19 cellular contexts compared by ENCODE assay signal in genomic region chr16:15843635-15844279, GRCh38. TPM values are rescaled to one million over a fixed set of nuclear protein-coding genes. Genes with fewer than 3 reads are reported as not detected.
DNase-seq lines count a peak whose midpoint lies in the region; ATAC-seq and TF ChIP-seq lines count a peak whose summit lies in the region.
"Had no signal": no experiment of that assay in that cellular context is flagged by ENCODE, and none has a peak within 500 bp of the region (broad histone marks: within the 10 kb centered on the region; RNA-seq: fewer than 3 reads in every experiment).

No MANE protein-coding gene starts in this region.

- H3K79me2 ChIP-seq in OCI-LY7 (ENCODE audit: insufficient read depth, low read depth, low read length) = no peaks in the 10 kb centered on the region

- H3K4me3 ChIP-seq in fibroblast of mammary gland (ENCODE audit: control insufficient read depth, low read depth, low read length) (no peak overlapping the region), stomach smooth muscle (ENCODE audit: low read length in 2 of 2) (peak overlapping the region in 1 of 2 donors; percentile 57), OCI-LY7 (ENCODE audit: low read depth, low read length, poor library complexity, severe bottlenecking) (no peak overlapping the region)

- H3K9me3 ChIP-seq in stomach smooth muscle (ENCODE audit: control insufficient read depth in 2 of 2, low read length in 2 of 2) = no peaks in the 10 kb centered on the region
- no peaks in the 10 kb centered on the region for H3K9me3 ChIP-seq in OCI-LY7 (ENCODE audit: low read length)
- H3K9me3 ChIP-seq: SK-N-SH had no signal

- peaks cover 2% of the 10 kb centered on the region for H3K27me3 Mint-ChIP-seq in activated CD4-positive, alpha-beta T cell treated with anti-CD3 and anti-CD28 coated beads for 36 hours

- POLR2A ChIA-PET in OCI-LY7 (lab: Charles Lee) = interaction anchor here (0.7 to 0.9 kb wide), 3 partner anchors 12 to 247 kb away, joined by 3 to 5 read pairs (median 3); partner anchors contain the start of gene CEP20
- POLR2A ChIA-PET in activated CD4-positive, alpha-beta T cell treated with anti-CD3 and anti-CD28 coated beads for 36 hours (lab: Charles Lee) = no interaction called here

- H2AFZ ChIP-seq in OCI-LY7 (ENCODE audit: low read length) = no peak overlapping the region

- H3K36me3 ChIP-seq in stomach smooth muscle (ENCODE audit: control insufficient read depth in 2 of 2, insufficient read depth in 2 of 2, low read length in 2 of 2) (peaks cover 34 to 44% of the 10 kb centered on the region in 2 donors), OCI-LY7 (ENCODE audit: insufficient read depth, low read length) (no peaks in the 10 kb centered on the region)

- H3K9me3 Mint-ChIP-seq in activated CD4-positive, alpha-beta T cell treated with anti-CD3 and anti-CD28 coated beads for 36 hours (ENCODE audit: low read depth) = no peaks in the 10 kb centered on the region

- CTCF ChIA-PET in OCI-LY7 (lab: Charles Lee; ENCODE audit: unreplicated experiment) = no interaction called here
- CTCF ChIA-PET in activated CD4-positive, alpha-beta T cell treated with anti-CD3 and anti-CD28 coated beads for 36 hours (lab: Charles Lee) = no interaction called here

- H3K9me2 ChIP-seq in OCI-LY7 (ENCODE audit: insufficient read depth, low read length) = no peaks in the 10 kb centered on the region
- H3K9me2 ChIP-seq: SK-N-SH had no signal

- H3K27ac Mint-ChIP-seq in activated CD4-positive, alpha-beta T cell treated with anti-CD3 and anti-CD28 coated beads for 36 hours = no peak overlapping the region

- H3K4me1 Mint-ChIP-seq in activated CD4-positive, alpha-beta T cell treated with anti-CD3 and anti-CD28 coated beads for 36 hours = no peaks in the 10 kb centered on the region

- DNase-seq in EH (ENCODE audit: low read depth) (peak; percentile 77), M059J (ENCODE audit: low read depth) (peak; percentile 13), fibroblast of mammary gland (ENCODE audit: low read depth) (peak; percentile 3), OCI-LY7 (ENCODE audit: low spot score) (no peak)
- DNase-seq in activated CD4-positive, alpha-beta T cell treated with anti-CD3 and anti-CD28 coated beads for 36 hours = no peak
- DNase-seq in stimulated activated CD4-positive, alpha-beta T cell treated with anti-CD3 and anti-CD28 coated beads, Interleukin-4, amount 100 ng/mL, for 24 hours = no peak
- DNase-seq: AML-193, COR-L47, GOT3, NCI-H146, NCI-H2081, NCI-H510A, NCI-H82, SK-N-SH had no signal

- intact Hi-C loops in OCI-LY7 (cut with micrococcal nuclease; ENCODE audit: unreplicated experiment) = no loop called here
- intact Hi-C loops in activated CD4-positive, alpha-beta T cell treated with anti-CD3 and anti-CD28 coated beads for 36 hours (cut with DNase I, micrococcal nuclease) = loop anchor here in 1 of 2 experiments (10.0 kb wide), 1 partner anchor 961 kb away; no protein-coding TSS in a partner anchor

- peak overlapping the region in 1 of 2 donors; percentile 21 for H3K9ac ChIP-seq in stomach smooth muscle (ENCODE audit: low read length in 2 of 2)
- H3K9ac ChIP-seq: SK-N-SH had no signal

- BruUV-seq in OCI-LY7 (replicated peaks; lab: Mats Ljungman, UMichigan) = no TSS peak

- ATAC-seq in HG02938 (IDR thresholded peaks at IDR 0.05; ENCODE audit: unreplicated experiment) = no peak
- ATAC-seq in activated CD4-positive, alpha-beta T cell treated with anti-CD3 and anti-CD28 coated beads for 36 hours = no peak
- ATAC-seq: Right ventricle myocardium inferior had no signal

- H3K27ac ChIP-seq in stomach smooth muscle (ENCODE audit: low read length) = peak overlapping the region; percentile 55
- H3K27ac ChIP-seq in OCI-LY7 (ENCODE audit: low read depth, low read length, poor library complexity, severe bottlenecking) = no peak overlapping the region

- TF ChIP-seq CTCF in fibroblast of mammary gland (conservative IDR thresholded peaks at IDR 0.05; ENCODE audit: control insufficient read depth, insufficient read depth, low read depth, low read length) (no peak), OCI-LY7 (conservative IDR thresholded peaks at IDR 0.05; ENCODE audit: low read length) (no peak)

- H3K27me3 ChIP-seq in stomach smooth muscle (ENCODE audit: control insufficient read depth in 1 of 2, insufficient read depth in 2 of 2, low read length in 2 of 2) = no peaks in the 10 kb centered on the region

- peaks cover 75% of the 10 kb centered on the region for H3K4me1 ChIP-seq in stomach smooth muscle (ENCODE audit: control insufficient read depth, insufficient read depth, low read length)
- peaks cover 15% of the 10 kb centered on the region for H3K4me1 ChIP-seq in OCI-LY7 (ENCODE audit: insufficient read depth, low read length, poor library complexity, severe bottlenecking)

- H3K4me3 Mint-ChIP-seq in activated CD4-positive, alpha-beta T cell treated with anti-CD3 and anti-CD28 coated beads for 36 hours = no peak overlapping the region

- no peaks in the 10 kb centered on the region for H4K20me1 ChIP-seq in OCI-LY7 (ENCODE audit: insufficient read depth, low read length)

- H3K36me3 Mint-ChIP-seq in activated CD4-positive, alpha-beta T cell treated with anti-CD3 and anti-CD28 coated beads for 36 hours (ENCODE audit: low read depth) = no peaks in the 10 kb centered on the region

- H3K4me2 ChIP-seq in OCI-LY7 (ENCODE audit: low read length) = no peak overlapping the region
- H3K4me2 ChIP-seq: SK-N-SH had no signal

RNA-seq across cellular contexts. Expression of gene MYH11, which starts 13.1 kb away (rescaled TPM):
- not detected in 2 replicates for total RNA-seq in M059J (2014; rRNA removed; shearing (Covaris generic))
- 5.7 and 7.9 TPM in 2 replicates for total RNA-seq in OCI-LY7 (2014; rRNA removed; shearing (Covaris generic))
- 33.3 and 33.8 TPM in 2 replicates for total RNA-seq in OCI-LY7 (2022)
- total RNA-seq in activated CD4-positive, alpha-beta T cell treated with anti-CD3 and anti-CD28 coated beads for 36 hours = not detected
- total RNA-seq: A673, HT-29 had no signal

RNA-seq across cellular contexts. Expression of gene CEP20, which starts 44.6 kb away (rescaled TPM):
- 74.6 and 116 TPM in 2 replicates for total RNA-seq in M059J (2014; rRNA removed; shearing (Covaris generic))
- 33.7 and 36.6 TPM in 2 replicates for total RNA-seq in OCI-LY7 (2014; rRNA removed; shearing (Covaris generic))
- total RNA-seq in OCI-LY7 (2022) = 62.8 and 75.6 TPM in 2 replicates
- total RNA-seq in activated CD4-positive, alpha-beta T cell treated with anti-CD3 and anti-CD28 coated beads for 36 hours = 10 to 100 TPM; 39.3 to 51.0 TPM

Comparison
In these comparisons a context has a peak if more than half of its experiments do, and no peak if none do; other contexts are left out.
1. DNase-seq: peak in EH (single experiment), M059J (single experiment) and fibroblast of mammary gland (single experiment); none in OCI-LY7 (single experiment), activated CD4-positive, alpha-beta T cell treated with anti-CD3 and anti-CD28 coated beads for 36 hours (single experiment) and stimulated activated CD4-positive, alpha-beta T cell treated with anti-CD3 and anti-CD28 coated beads, Interleukin-4, amount 100 ng/mL, for 24 hours (single experiment).